In the genomic region with DNA sequence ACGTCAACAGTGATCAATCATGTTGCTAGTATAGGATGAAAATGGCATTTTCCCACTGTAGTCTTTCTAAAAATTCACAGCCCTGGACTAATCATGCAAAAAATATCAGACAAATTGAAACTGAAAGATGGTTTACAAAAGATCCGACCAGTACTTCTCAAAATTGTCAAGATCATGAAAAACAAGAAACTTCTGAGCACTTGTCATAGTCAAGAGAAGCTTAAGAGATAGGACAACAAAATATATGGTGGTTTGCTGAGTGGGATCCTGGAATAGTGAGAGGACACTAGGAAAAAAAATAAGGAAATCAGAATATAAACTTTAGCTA, we compare ENCODE assay signal across 21 cellular contexts.
"Had no signal": no experiment of that assay in that cellular context is flagged by ENCODE, and none has a peak within 500 bp of the region (broad histone marks: within the 10 kb centered on the region; RNA-seq: fewer than 3 reads in every experiment).

No MANE protein-coding gene starts in this region.

- H3K27ac ChIP-seq: RWPE1 had no signal

- FAIRE-seq: HepG2 had no signal

- DNase-seq: IMR-90; NCI-H1092; NCI-H1417 treated with DMSO at 0.1 percent for 48 hours; NCI-H146; NCI-H187; NCI-H2029; NCI-H2081 treated with DMSO at 0.1 percent for 48 hours; NCI-H2171; NCI-H226; NCI-H446; NCI-H510A; NCI-H774; NK-92 treated with Interleukin-12 subunit alpha and Interleukin-12 subunit beta, amount 100 ng/mL, for 24 hours; PC-3; SHP77; SK-N-SH; SW 1271; T-cell had no signal

- H3K4me2 ChIP-seq: SK-N-SH had no signal

- H3K9me2 ChIP-seq: SK-N-SH had no signal

- H3K9me3 ChIP-seq: SK-N-SH had no signal

- ATAC-seq: HepG2, Panc1, PC-3, T-cell had no signal

- H3K9ac ChIP-seq: SK-N-SH had no signal
